Comparison of ENCODE assay signal across 17 cellular contexts in genomic region chr14:94376108-94376975, GRCh38. TPM values are rescaled to one million over a fixed set of nuclear protein-coding genes. Genes with fewer than 3 reads are reported as not detected.
A peak's percentile ranks its signal among the peaks of the same experiment; 100 is the strongest.
DNase-seq lines count a peak whose midpoint lies in the region; ATAC-seq and TF ChIP-seq lines count a peak whose summit lies in the region.
"Had no signal": no experiment of that assay in that cellular context is flagged by ENCODE, and none has a peak within 500 bp of the region (broad histone marks: within the 10 kb centered on the region; RNA-seq: fewer than 3 reads in every experiment).

No MANE protein-coding gene starts in this region.

- H3K23ac ChIP-seq in IMR-90 (ENCODE audit: low read depth, low read length): no peak overlapping the region

- no peak overlapping the region for H3K56ac ChIP-seq in IMR-90 (ENCODE audit: extremely low read depth, insufficient read depth, low read length)

- no peak overlapping the region for H4K5ac ChIP-seq in IMR-90 (ENCODE audit: low read depth, low read length)

- TF ChIP-seq POLR2A in IMR-90 (IDR thresholded peaks at IDR 0.05; ENCODE audit: low read depth, low read length): no peak

- H3K9me3 ChIP-seq in IMR-90 (ENCODE audit: control insufficient read depth, insufficient read depth, low read length): no peaks in the 10 kb centered on the region
- H3K9me3 ChIP-seq in CD8-positive, alpha-beta memory T cell (ENCODE audit: low read length): no peaks in the 10 kb centered on the region

- H3K4me1 Mint-ChIP-seq in Calu3 (ENCODE audit: low read depth, unreplicated experiment) (peaks cover 20% of the 10 kb centered on the region), progenitor cell of endocrine pancreas (ENCODE audit: low read depth) (peaks cover 14% of the 10 kb centered on the region)
- no peaks in the 10 kb centered on the region for H3K4me1 Mint-ChIP-seq in CD8-positive, alpha-beta memory T cell

- CTCF ChIA-PET in Calu3 (lab: Charles Lee) (no interaction called here), IMR-90 (lab: Yijun Ruan, JAX) (no interaction called here)
- CTCF ChIA-PET in CD8-positive, alpha-beta memory T cell (lab: Charles Lee): no interaction called here

- no peak overlapping the region for H3K18ac ChIP-seq in IMR-90 (ENCODE audit: low read depth, low read length)

- H3K4me1 ChIP-seq in IMR-90 (ENCODE audit: control insufficient read depth, insufficient read depth, low read length): peaks cover 7% of the 10 kb centered on the region
- no peaks in the 10 kb centered on the region for H3K4me1 ChIP-seq in CD8-positive, alpha-beta memory T cell (ENCODE audit: insufficient read depth, low read length)

- peak overlapping the region; percentile 6 for H3K27ac Mint-ChIP-seq in Calu3 (ENCODE audit: unreplicated experiment)
- no peak overlapping the region for H3K27ac Mint-ChIP-seq in progenitor cell of endocrine pancreas
- no peak overlapping the region for H3K27ac Mint-ChIP-seq in CD8-positive, alpha-beta memory T cell

- no peak overlapping the region for H2BK20ac ChIP-seq in IMR-90 (ENCODE audit: low read depth, low read length)

- H2AFZ ChIP-seq in IMR-90 (replicated peaks; ENCODE audit: low read length, poor library complexity): no peak overlapping the region

- POLR2A ChIA-PET in IMR-90 (lab: Charles Lee; ENCODE audit: unreplicated experiment): no interaction called here
- POLR2A ChIA-PET in CD8-positive, alpha-beta memory T cell (lab: Charles Lee): no interaction called here

- no peaks in the 10 kb centered on the region for H3K27me3 Mint-ChIP-seq in Calu3 (ENCODE audit: unreplicated experiment)
- H3K27me3 Mint-ChIP-seq in progenitor cell of endocrine pancreas: no peaks in the 10 kb centered on the region
- H3K27me3 Mint-ChIP-seq in CD8-positive, alpha-beta memory T cell: peaks cover 6 to 20% of the 10 kb centered on the region in 2 donors

- H3K79me1 ChIP-seq in IMR-90 (ENCODE audit: low read depth in 1 of 2, low read length in 2 of 2): no peaks in the 10 kb centered on the region

- no peak overlapping the region for H2BK5ac ChIP-seq in IMR-90 (ENCODE audit: low read depth, low read length, poor library complexity, severe bottlenecking)

- dilution Hi-C loops in IMR-90 (cut with HindIII; ENCODE audit: low sequenced_read_pairs, unreplicated experiment): no loop called here

- no peak overlapping the region for H2BK120ac ChIP-seq in IMR-90 (ENCODE audit: low read depth, low read length)

- H3K4me3 Mint-ChIP-seq in Calu3 (ENCODE audit: low read depth, unreplicated experiment) (no peak overlapping the region), progenitor cell of endocrine pancreas (ENCODE audit: low read depth) (no peak overlapping the region)
- no peak overlapping the region for H3K4me3 Mint-ChIP-seq in CD8-positive, alpha-beta memory T cell

- TF ChIP-seq CTCF in Calu3 (IDR thresholded peaks at IDR 0.05; ENCODE audit: unreplicated experiment) (no peak), IMR-90 (conservative IDR thresholded peaks at IDR 0.05; ENCODE audit: low read depth, low read length) (no peak), progenitor cell of endocrine pancreas (IDR thresholded peaks at IDR 0.05; ENCODE audit: unreplicated experiment) (peak; percentile 10)

- H4K8ac ChIP-seq in IMR-90 (ENCODE audit: low read depth in 2 of 2, low read length in 2 of 2): no peak overlapping the region

- no peak overlapping the region for H3K4me3 ChIP-seq in IMR-90 (ENCODE audit: insufficient read depth, low read depth, low read length)
- H3K4me3 ChIP-seq in CD8-positive, alpha-beta memory T cell (ENCODE audit: low read length): no peak overlapping the region

- H2BK15ac ChIP-seq in IMR-90 (ENCODE audit: low read depth, low read length): no peak overlapping the region

- H3K9me1 ChIP-seq in IMR-90 (ENCODE audit: insufficient read depth, low read length): peaks cover 12% of the 10 kb centered on the region

- BruUV-seq in Calu3 (replicated peaks; lab: Mats Ljungman, UMichigan): no TSS peak
- no TSS peak for BruUV-seq in IMR-90 (replicated peaks; lab: Mats Ljungman, UMichigan)

- H3K27ac ChIP-seq in IMR-90 (ENCODE audit: insufficient read depth, low read length): no peak overlapping the region
- H3K27ac ChIP-seq in CD8-positive, alpha-beta memory T cell (ENCODE audit: low read depth, low read length): no peak overlapping the region

- in situ Hi-C loops in IMR-90 (cut with MboI; ENCODE audit: low sequenced_read_pairs): no loop called here

- H2AK5ac ChIP-seq in IMR-90 (ENCODE audit: low read depth, low read length): peak overlapping the region; percentile 16; the same call in 1 of the 2 replicates

- H3K4me2 ChIP-seq in IMR-90 (ENCODE audit: low read depth, low read length): no peak overlapping the region

- H3K9me3 Mint-ChIP-seq in Calu3 (ENCODE audit: low read depth, unreplicated experiment): no peaks in the 10 kb centered on the region
- H3K9me3 Mint-ChIP-seq in progenitor cell of endocrine pancreas (ENCODE audit: low read depth): no peaks in the 10 kb centered on the region
- no peaks in the 10 kb centered on the region for H3K9me3 Mint-ChIP-seq in CD8-positive, alpha-beta memory T cell

- no peak overlapping the region for H4K91ac ChIP-seq in IMR-90 (ENCODE audit: insufficient read depth, low read depth, low read length)

- no peak overlapping the region for H3K9ac ChIP-seq in IMR-90 (ENCODE audit: low read depth, low read length)

- no peaks in the 10 kb centered on the region for H3K36me3 Mint-ChIP-seq in Calu3 (ENCODE audit: insufficient read depth, unreplicated experiment)
- peaks cover 22% of the 10 kb centered on the region for H3K36me3 Mint-ChIP-seq in progenitor cell of endocrine pancreas (ENCODE audit: insufficient read depth)
- H3K36me3 Mint-ChIP-seq in CD8-positive, alpha-beta memory T cell: no peaks in the 10 kb centered on the region

- TF ChIP-seq RAD21 in IMR-90 (IDR thresholded peaks at IDR 0.05; ENCODE audit: low read length): no peak

- ATAC-seq in IMR-90 (ENCODE audit: low read depth) (no peak), left lobe of liver (peak; percentile 44)
- ATAC-seq: PC-3 had no signal

- WGBS in IMR-90 (ENCODE audit: extremely low coverage in 2 of 2, insufficient read length in 1 of 2), 2 experiments: 71% methylated on average over 3 of the region's 12 CpGs; no CpG with 5 or more reads in 1 of the 2 experiments

- no peak overlapping the region for H2AK9ac ChIP-seq in IMR-90 (replicated peaks; ENCODE audit: low read depth, low read length, poor library complexity)

- H3K4ac ChIP-seq in IMR-90 (ENCODE audit: low read depth, low read length): no peak overlapping the region

- intact Hi-C loops in Calu3 (cut with micrococcal nuclease; ENCODE audit: unreplicated experiment) (no loop called here), IMR-90 (cut with micrococcal nuclease) (no loop called here)

- H3K36me3 ChIP-seq in IMR-90 (ENCODE audit: control insufficient read depth, insufficient read depth, low read length): no peaks in the 10 kb centered on the region
- no peaks in the 10 kb centered on the region for H3K36me3 ChIP-seq in CD8-positive, alpha-beta memory T cell (ENCODE audit: insufficient read depth, low read length)

- H3K14ac ChIP-seq in IMR-90 (replicated peaks; ENCODE audit: low read depth, low read length): no peak overlapping the region

- DNase-seq in Calu3 (no peak), IMR-90 (no peak), left lobe of liver (ENCODE audit: low spot score) (peak; percentile 73), progenitor cell of endocrine pancreas (ENCODE audit: low spot score, unreplicated experiment) (no peak)
- DNase-seq in activated CD4-positive, CD25-positive, alpha-beta regulatory T cell (lab: John Stamatoyannopoulos, UW): no peak
- no peak for DNase-seq in activated naive CD4-positive, alpha-beta T cell treated with Interleukin-2 at 50 U/mL for 16 hours
- DNase-seq in CD8-positive, alpha-beta memory T cell: no peak
- DNase-seq: DMS153; NCI-H1436; NCI-H2081; NCI-H345; NCI-H526 treated with DMSO at 0.1 percent for 48 hours; NK-92 treated with Interleukin-12 subunit alpha and Interleukin-12 subunit beta, amount 100 ng/mL, for 24 hours; PC-3 had no signal

- no peaks in the 10 kb centered on the region for H4K20me1 ChIP-seq in IMR-90 (ENCODE audit: insufficient read depth, low read length)

- no peaks in the 10 kb centered on the region; the same call in 1 of the 2 replicates for H3K27me3 ChIP-seq in IMR-90 (ENCODE audit: control insufficient read depth, insufficient read depth, low read length)
- no peaks in the 10 kb centered on the region for H3K27me3 ChIP-seq in CD8-positive, alpha-beta memory T cell (ENCODE audit: insufficient read depth, low read length, poor library complexity, severe bottlenecking)

TF ChIP-seq in IMR-90, 13 proteins besides CTCF, POLR2A, EP300 and RAD21 (continues in another document):
- TF ChIP-seq CHD1 (IDR thresholded peaks at IDR 0.05; ENCODE audit: low read depth, low read length) (no peak), FOS (IDR thresholded peaks at IDR 0.05; ENCODE audit: low read depth, low read length) (no peak), MAZ (IDR thresholded peaks at IDR 0.05; ENCODE audit: borderline replicate concordance, low read depth, low read length) (no peak), BHLHE40 (IDR thresholded peaks at IDR 0.05; ENCODE audit: low read depth, low read length) (no peak)

RNA-seq across cellular contexts. Expression of gene SERPINA2, which starts 9.8 kb away (rescaled TPM):
- not detected in 2 replicates for total RNA-seq in Calu3 (2022)
- total RNA-seq in IMR-90 (2012; rRNA removed): not detected in 2 replicates
- not detected in 2 replicates for polyA plus RNA-seq in IMR-90 (2012; rRNA removed)
- polyA plus RNA-seq in IMR-90 (2012; cell fraction: cytosol; rRNA removed): not detected in 2 replicates
- not detected in 2 replicates for polyA plus RNA-seq in IMR-90 (2012; cell fraction: nucleus; rRNA removed; ENCODE audit: low replicate concordance)
- total RNA-seq in left lobe of liver: not detected
- total RNA-seq in progenitor cell of endocrine pancreas: not detected in 2 replicates
- not detected for total RNA-seq in CD8-positive, alpha-beta memory T cell
- polyA plus RNA-seq in CD8-positive, alpha-beta memory T cell: not detected
- total RNA-seq: HT-29, PC-3, SK-MEL-5 had no signal
- polyA plus RNA-seq: BJ had no signal

RNA-seq across cellular contexts. Expression of gene SERPINA1, which starts 12.1 kb away (rescaled TPM):
- 167 and 235 TPM in 2 replicates for total RNA-seq in Calu3 (2022)
- total RNA-seq in IMR-90 (2012; rRNA removed): 0.54 and 0.56 TPM in 2 replicates
- 1.2 and 1.4 TPM in 2 replicates for polyA plus RNA-seq in IMR-90 (2012; rRNA removed)
- polyA plus RNA-seq in IMR-90 (2012; cell fraction: cytosol; rRNA removed): 0.85 and 1.2 TPM in 2 replicates
- 0.29 and 0.33 TPM in 2 replicates for polyA plus RNA-seq in IMR-90 (2012; cell fraction: nucleus; rRNA removed; ENCODE audit: low replicate concordance)
- total RNA-seq in left lobe of liver: 17,840 TPM
- 411 and 431 TPM in 2 replicates for total RNA-seq in progenitor cell of endocrine pancreas
- total RNA-seq in CD8-positive, alpha-beta memory T cell: under 1 TPM; 0.18 to 0.40 TPM
- not detected for polyA plus RNA-seq in CD8-positive, alpha-beta memory T cell

RNA-seq across cellular contexts. Expression of gene SERPINA6, which starts 53.2 kb away (rescaled TPM):
- total RNA-seq in Calu3 (2022): 4.5 and 5.8 TPM in 2 replicates
- not detected in 2 replicates for total RNA-seq in IMR-90 (2012; rRNA removed)
- not detected in 2 replicates for polyA plus RNA-seq in IMR-90 (2012; rRNA removed)
- not detected in 2 replicates for polyA plus RNA-seq in IMR-90 (2012; cell fraction: cytosol; rRNA removed)
- not detected in 2 replicates for polyA plus RNA-seq in IMR-90 (2012; cell fraction: nucleus; rRNA removed; ENCODE audit: low replicate concordance)
- total RNA-seq in left lobe of liver: 155 TPM
- total RNA-seq in progenitor cell of endocrine pancreas: 1.6 and 2.0 TPM in 2 replicates
- total RNA-seq in CD8-positive, alpha-beta memory T cell: not detected
- polyA plus RNA-seq in CD8-positive, alpha-beta memory T cell: not detected
- total RNA-seq: PC-3, SK-MEL-5 had no signal
- polyA plus RNA-seq: BJ had no signal

Comparison
In these comparisons a context has a peak if more than half of its experiments do, and no peak if none do; other contexts are left out.
1. RNA of gene SERPINA1, which starts 12.1 kb away (total RNA-seq): 17,840 TPM in left lobe of liver (single experiment), 411 to 431 TPM in progenitor cell of endocrine pancreas and 167 to 235 TPM in Calu3; 0.54 to 0.56 TPM in IMR-90 and 0.18 to 0.40 TPM in CD8-positive, alpha-beta memory T cell; every median in the first group is over 100 times any median in the second.
2. RNA of gene SERPINA6, which starts 53.2 kb away (total RNA-seq): 155 TPM in left lobe of liver (single experiment); 4.5 to 5.8 TPM in Calu3, 1.6 to 2.0 TPM in progenitor cell of endocrine pancreas, not detected in IMR-90 and not detected in CD8-positive, alpha-beta memory T cell; every median in the first group is over 10 times any median in the second.